ENCODE assay signal across 19 cellular contexts in the genomic region with DNA sequence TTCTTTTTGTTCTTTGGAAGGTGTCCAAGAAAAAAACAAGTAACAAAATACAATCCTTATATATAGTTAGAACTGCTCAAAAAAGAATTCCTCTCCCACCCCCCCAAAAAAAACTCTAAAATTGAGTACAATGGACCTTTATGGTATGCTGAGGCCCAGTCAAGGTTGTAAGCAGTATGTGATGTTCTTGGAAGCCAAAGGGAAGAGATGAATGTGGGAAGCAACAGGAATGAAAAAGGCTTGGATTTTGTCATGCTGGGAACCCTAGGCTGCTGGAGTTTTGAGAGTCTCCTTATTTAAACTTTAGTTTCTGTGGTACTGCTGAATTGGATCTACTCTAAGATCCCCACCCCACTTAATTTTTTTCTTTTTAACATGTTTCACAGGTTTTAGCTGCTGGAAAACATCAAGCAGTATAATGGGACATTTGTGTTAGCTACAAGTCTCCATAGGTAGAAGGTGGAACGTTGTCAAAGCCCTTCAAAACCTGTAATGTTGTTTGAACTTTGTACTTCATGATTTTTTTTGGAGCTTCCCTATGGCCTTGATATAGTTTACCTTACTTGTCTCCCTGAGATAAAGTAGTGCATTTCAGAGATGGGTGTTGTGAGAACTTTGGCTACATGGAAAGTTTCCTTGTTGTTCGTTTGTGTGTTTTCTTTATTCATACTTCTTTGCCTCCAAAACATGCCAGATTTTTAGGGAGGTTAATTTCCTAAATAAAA. TPM values are rescaled to one million over a fixed set of nuclear protein-coding genes. Genes with fewer than 3 reads are reported as not detected.
DNase-seq lines count a peak whose midpoint lies in the region; ATAC-seq and TF ChIP-seq lines count a peak whose summit lies in the region.
"Had no signal": no experiment of that assay in that cellular context is flagged by ENCODE, and none has a peak within 500 bp of the region (broad histone marks: within the 10 kb centered on the region; RNA-seq: fewer than 3 reads in every experiment).

No MANE protein-coding gene starts in this region.

- H3K27me3 ChIP-seq in colonic mucosa: no peaks in the 10 kb centered on the region
- no peaks in the 10 kb centered on the region for H3K27me3 ChIP-seq in transverse colon
- H3K27me3 ChIP-seq: BE2C had no signal

- intact Hi-C loops in colonic mucosa (cut with DNase I): no loop called here
- intact Hi-C loops in mucosa of descending colon (cut with DNase I, micrococcal nuclease): no loop called here
- intact Hi-C loops in transverse colon (cut with DNase I; ENCODE audit: low total_unique reads): no loop called here
- intact Hi-C loops in left cardiac atrium (cut with DNase I): no loop called here

- H3K36me3 ChIP-seq in colonic mucosa: no peaks in the 10 kb centered on the region
- H3K36me3 ChIP-seq in mucosa of descending colon (ENCODE audit: low read depth): no peaks in the 10 kb centered on the region
- no peaks in the 10 kb centered on the region for H3K36me3 ChIP-seq in transverse colon
- H3K36me3 ChIP-seq: BE2C had no signal

- TF ChIP-seq CTCF in colonic mucosa (IDR thresholded peaks at IDR 0.05) (no peak), mucosa of descending colon (IDR thresholded peaks at IDR 0.05) (no peak), transverse colon (IDR thresholded peaks at IDR 0.05) (no peak)

- no peak for TF ChIP-seq POLR2A in transverse colon (IDR thresholded peaks at IDR 0.05)

- H3K4me1 ChIP-seq in colonic mucosa (no peaks in the 10 kb centered on the region), mucosa of descending colon (ENCODE audit: low read depth) (peaks cover 7% of the 10 kb centered on the region), transverse colon (peaks cover 0 to 28% (median 16%) of the 10 kb centered on the region in 4 donors)
- H3K4me1 ChIP-seq: BE2C had no signal

- no peaks in the 10 kb centered on the region for H3K9me3 ChIP-seq in colonic mucosa
- no peaks in the 10 kb centered on the region for H3K9me3 ChIP-seq in mucosa of descending colon
- H3K9me3 ChIP-seq in transverse colon: no peaks in the 10 kb centered on the region
- H3K9me3 ChIP-seq: A549, BE2C had no signal

- no peak overlapping the region for H3K9ac ChIP-seq in colonic mucosa (ENCODE audit: low read depth in 2 of 2, low read length in 2 of 2)
- H3K9ac ChIP-seq: GM23248 had no signal

- DNase-seq in SK-MEL-5 (ENCODE audit: low read depth, low spot score) (peak; percentile 14), colonic mucosa (no peak), mucosa of descending colon (no peak), transverse colon (no peak), NCI-H128 (lab: John Stamatoyannopoulos, UW; ENCODE audit: unreplicated experiment) (no peak), left cardiac atrium (no peak), NCI-H2227 (lab: John Stamatoyannopoulos, UW; ENCODE audit: unreplicated experiment) (no peak)
- DNase-seq: BE2C; CD4-positive, alpha-beta memory T cell; DMS79; GM23248; H7; IMR-90; KBM-7 had no signal

- peak overlapping the region; percentile 31 for H3K27ac ChIP-seq in colonic mucosa
- peak overlapping the region; percentile 26 to 63 (median 48) for H3K27ac ChIP-seq in transverse colon
- H3K27ac ChIP-seq: A549, C4-2B, GM23248, HL-60 had no signal

- WGBS in transverse colon (ENCODE audit: low coverage in 1 of 2), 2 donors: 57 to 71% methylated on average over 2 of the region's 2 CpGs

- no peak overlapping the region for H3K4me3 ChIP-seq in colonic mucosa
- no peak overlapping the region for H3K4me3 ChIP-seq in mucosa of descending colon
- H3K4me3 ChIP-seq in transverse colon: no peak overlapping the region
- H3K4me3 ChIP-seq: A549, GM12878, GM23248 had no signal

- TF ChIP-seq EP300 in transverse colon (IDR thresholded peaks at IDR 0.05; ENCODE audit: low read depth): no peak

- ATAC-seq in mucosa of descending colon (peak; percentile 91), HG02852 (IDR thresholded peaks at IDR 0.05; ENCODE audit: unreplicated experiment) (no peak), left cardiac atrium (no peak)
- ATAC-seq: A549, GM12878 had no signal

- in situ Hi-C loops in SK-MEL-5 (cut with HindIII; ENCODE audit: low pct_unique_long_range_greater_than_20kb, low sequenced_read_pairs): no loop called here
- in situ Hi-C loops in transverse colon (cut with MboI; ENCODE audit: low pct_ligation_motif_present in 1 of 4, low pct_unique_long_range_greater_than_20kb in 1 of 4, low sequenced_read_pairs in 3 of 4): loop anchor here in 1 of 4 donors (10.0 kb wide), 1 partner anchor 62 kb away; no protein-coding TSS in a partner anchor

RNA-seq across cellular contexts. Expression of gene PHLPP1, which starts 57.7 kb away (rescaled TPM):
- total RNA-seq in SK-MEL-5 (2014; rRNA removed; shearing (Covaris generic)): 15.8 and 19.1 TPM in 2 replicates
- 18.7 and 25.5 TPM in 2 replicates for polyA plus RNA-seq in SK-MEL-5 (2015; cell fraction: cytosol; rRNA removed)
- polyA plus RNA-seq in SK-MEL-5 (2015; cell fraction: nucleus; rRNA removed): 11.6 and 20.7 TPM in 2 replicates
- total RNA-seq in colonic mucosa (10 to 100 TPM; 22.1 to 24.2 TPM), mucosa of descending colon (10 to 100 TPM; 17.9 to 28.9 (median 19.7) TPM), transverse colon (10 to 100 TPM; 17.7 to 29.5 (median 25.5) TPM), left cardiac atrium (1 to 10 TPM; 5.0 to 8.6 TPM)
